Comparison of ENCODE assay signal across 2 cellular contexts in the genomic region with DNA sequence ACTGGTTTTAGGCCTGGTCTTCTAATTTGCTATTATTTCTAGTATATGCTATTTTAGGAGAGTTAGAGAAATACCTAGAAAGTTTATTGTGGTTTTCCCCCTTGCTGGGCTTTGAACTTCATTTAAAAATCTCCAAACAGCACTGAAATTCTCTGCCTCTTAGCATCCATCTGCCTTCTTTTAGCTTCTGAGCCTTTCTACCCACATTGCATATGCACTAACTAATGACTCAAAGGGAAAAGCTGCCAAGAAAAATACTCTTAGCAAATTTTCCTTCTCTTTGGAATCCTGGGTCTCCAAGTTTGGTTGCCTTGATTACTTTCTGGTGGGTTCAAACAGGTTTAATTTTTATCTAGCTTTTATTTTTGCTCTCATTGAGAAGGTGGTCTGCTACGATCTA.
TF ChIP-seq lines count a peak whose summit lies in the region.

No MANE protein-coding gene starts in this region.

TF ChIP-seq in SK-N-SH, 30 proteins besides CTCF, POLR2A, EP300 and RAD21 (continued from another document):
- TF ChIP-seq SMC3 (IDR thresholded peaks at IDR 0.05; ENCODE audit: low read depth, low read length): no peak

TF ChIP-seq in GM23338, 12 proteins besides CTCF, POLR2A, EP300 and RAD21 (continued from another document):
- TF ChIP-seq, protein P1, sequence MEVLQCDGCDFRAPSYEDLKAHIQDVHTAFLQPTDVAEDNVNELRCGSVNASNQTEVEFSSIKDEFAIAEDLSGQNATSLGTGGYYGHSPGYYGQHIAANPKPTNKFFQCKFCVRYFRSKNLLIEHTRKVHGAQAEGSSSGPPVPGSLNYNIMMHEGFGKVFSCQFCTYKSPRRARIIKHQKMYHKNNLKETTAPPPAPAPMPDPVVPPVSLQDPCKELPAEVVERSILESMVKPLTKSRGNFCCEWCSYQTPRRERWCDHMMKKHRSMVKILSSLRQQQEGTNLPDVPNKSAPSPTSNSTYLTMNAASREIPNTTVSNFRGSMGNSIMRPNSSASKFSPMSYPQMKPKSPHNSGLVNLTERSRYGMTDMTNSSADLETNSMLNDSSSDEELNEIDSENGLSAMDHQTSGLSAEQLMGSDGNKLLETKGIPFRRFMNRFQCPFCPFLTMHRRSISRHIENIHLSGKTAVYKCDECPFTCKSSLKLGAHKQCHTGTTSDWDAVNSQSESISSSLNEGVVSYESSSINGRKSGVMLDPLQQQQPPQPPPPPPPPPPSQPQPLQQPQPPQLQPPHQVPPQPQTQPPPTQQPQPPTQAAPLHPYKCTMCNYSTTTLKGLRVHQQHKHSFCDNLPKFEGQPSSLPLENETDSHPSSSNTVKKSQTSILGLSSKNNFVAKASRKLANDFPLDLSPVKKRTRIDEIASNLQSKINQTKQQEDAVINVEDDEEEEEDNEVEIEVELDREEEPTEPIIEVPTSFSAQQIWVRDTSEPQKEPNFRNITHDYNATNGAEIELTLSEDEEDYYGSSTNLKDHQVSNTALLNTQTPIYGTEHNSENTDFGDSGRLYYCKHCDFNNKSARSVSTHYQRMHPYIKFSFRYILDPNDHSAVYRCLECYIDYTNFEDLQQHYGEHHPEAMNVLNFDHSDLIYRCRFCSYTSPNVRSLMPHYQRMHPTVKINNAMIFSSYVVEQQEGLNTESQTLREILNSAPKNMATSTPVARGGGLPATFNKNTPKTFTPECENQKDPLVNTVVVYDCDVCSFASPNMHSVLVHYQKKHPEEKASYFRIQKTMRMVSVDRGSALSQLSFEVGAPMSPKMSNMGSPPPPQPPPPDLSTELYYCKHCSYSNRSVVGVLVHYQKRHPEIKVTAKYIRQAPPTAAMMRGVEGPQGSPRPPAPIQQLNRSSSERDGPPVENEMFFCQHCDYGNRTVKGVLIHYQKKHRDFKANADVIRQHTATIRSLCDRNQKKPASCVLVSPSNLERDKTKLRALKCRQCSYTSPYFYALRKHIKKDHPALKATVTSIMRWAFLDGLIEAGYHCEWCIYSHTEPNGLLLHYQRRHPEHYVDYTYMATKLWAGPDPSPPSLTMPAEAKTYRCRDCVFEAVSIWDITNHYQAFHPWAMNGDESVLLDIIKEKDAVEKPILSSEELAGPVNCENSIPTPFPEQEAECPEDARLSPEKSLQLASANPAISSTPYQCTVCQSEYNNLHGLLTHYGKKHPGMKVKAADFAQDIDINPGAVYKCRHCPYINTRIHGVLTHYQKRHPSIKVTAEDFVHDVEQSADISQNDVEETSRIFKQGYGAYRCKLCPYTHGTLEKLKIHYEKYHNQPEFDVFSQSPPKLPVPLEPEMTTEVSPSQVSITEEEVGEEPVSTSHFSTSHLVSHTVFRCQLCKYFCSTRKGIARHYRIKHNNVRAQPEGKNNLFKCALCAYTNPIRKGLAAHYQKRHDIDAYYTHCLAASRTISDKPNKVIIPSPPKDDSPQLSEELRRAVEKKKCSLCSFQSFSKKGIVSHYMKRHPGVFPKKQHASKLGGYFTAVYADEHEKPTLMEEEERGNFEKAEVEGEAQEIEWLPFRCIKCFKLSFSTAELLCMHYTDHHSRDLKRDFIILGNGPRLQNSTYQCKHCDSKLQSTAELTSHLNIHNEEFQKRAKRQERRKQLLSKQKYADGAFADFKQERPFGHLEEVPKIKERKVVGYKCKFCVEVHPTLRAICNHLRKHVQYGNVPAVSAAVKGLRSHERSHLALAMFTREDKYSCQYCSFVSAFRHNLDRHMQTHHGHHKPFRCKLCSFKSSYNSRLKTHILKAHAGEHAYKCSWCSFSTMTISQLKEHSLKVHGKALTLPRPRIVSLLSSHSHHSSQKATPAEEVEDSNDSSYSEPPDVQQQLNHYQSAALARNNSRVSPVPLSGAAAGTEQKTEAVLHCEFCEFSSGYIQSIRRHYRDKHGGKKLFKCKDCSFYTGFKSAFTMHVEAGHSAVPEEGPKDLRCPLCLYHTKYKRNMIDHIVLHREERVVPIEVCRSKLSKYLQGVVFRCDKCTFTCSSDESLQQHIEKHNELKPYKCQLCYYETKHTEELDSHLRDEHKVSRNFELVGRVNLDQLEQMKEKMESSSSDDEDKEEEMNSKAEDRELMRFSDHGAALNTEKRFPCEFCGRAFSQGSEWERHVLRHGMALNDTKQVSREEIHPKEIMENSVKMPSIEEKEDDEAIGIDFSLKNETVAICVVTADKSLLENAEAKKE (CRISPR knock-in tag; IDR thresholded peaks at IDR 0.05): no peak
- TF ChIP-seq EZH2phosphoT487 (IDR thresholded peaks at IDR 0.05; ENCODE audit: unreplicated experiment) (no peak), ZNF114 (CRISPR knock-in tag; IDR thresholded peaks at IDR 0.05) (no peak), POLR2AphosphoS5 (IDR thresholded peaks at IDR 0.05; ENCODE audit: low read depth) (no peak), ZNF331 (CRISPR knock-in tag; IDR thresholded peaks at IDR 0.05; ENCODE audit: low read depth) (no peak), EZH2 (IDR thresholded peaks at IDR 0.05; ENCODE audit: low read depth, unreplicated experiment) (no peak), JUNB (IDR thresholded peaks at IDR 0.05; ENCODE audit: unreplicated experiment) (no peak), CREB1 (CRISPR knock-in tag; IDR thresholded peaks at IDR 0.05; ENCODE audit: low read depth) (no peak), NANOG (IDR thresholded peaks at IDR 0.05; ENCODE audit: borderline replicate concordance) (no peak)
- TF ChIP-seq, protein P2, sequence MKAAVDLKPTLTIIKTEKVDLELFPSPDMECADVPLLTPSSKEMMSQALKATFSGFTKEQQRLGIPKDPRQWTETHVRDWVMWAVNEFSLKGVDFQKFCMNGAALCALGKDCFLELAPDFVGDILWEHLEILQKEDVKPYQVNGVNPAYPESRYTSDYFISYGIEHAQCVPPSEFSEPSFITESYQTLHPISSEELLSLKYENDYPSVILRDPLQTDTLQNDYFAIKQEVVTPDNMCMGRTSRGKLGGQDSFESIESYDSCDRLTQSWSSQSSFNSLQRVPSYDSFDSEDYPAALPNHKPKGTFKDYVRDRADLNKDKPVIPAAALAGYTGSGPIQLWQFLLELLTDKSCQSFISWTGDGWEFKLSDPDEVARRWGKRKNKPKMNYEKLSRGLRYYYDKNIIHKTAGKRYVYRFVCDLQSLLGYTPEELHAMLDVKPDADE (IDR thresholded peaks at IDR 0.05): no peak
- TF ChIP-seq, protein P3, sequence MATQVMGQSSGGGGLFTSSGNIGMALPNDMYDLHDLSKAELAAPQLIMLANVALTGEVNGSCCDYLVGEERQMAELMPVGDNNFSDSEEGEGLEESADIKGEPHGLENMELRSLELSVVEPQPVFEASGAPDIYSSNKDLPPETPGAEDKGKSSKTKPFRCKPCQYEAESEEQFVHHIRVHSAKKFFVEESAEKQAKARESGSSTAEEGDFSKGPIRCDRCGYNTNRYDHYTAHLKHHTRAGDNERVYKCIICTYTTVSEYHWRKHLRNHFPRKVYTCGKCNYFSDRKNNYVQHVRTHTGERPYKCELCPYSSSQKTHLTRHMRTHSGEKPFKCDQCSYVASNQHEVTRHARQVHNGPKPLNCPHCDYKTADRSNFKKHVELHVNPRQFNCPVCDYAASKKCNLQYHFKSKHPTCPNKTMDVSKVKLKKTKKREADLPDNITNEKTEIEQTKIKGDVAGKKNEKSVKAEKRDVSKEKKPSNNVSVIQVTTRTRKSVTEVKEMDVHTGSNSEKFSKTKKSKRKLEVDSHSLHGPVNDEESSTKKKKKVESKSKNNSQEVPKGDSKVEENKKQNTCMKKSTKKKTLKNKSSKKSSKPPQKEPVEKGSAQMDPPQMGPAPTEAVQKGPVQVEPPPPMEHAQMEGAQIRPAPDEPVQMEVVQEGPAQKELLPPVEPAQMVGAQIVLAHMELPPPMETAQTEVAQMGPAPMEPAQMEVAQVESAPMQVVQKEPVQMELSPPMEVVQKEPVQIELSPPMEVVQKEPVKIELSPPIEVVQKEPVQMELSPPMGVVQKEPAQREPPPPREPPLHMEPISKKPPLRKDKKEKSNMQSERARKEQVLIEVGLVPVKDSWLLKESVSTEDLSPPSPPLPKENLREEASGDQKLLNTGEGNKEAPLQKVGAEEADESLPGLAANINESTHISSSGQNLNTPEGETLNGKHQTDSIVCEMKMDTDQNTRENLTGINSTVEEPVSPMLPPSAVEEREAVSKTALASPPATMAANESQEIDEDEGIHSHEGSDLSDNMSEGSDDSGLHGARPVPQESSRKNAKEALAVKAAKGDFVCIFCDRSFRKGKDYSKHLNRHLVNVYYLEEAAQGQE (IDR thresholded peaks at IDR 0.05; ENCODE audit: unreplicated experiment): no peak
